In the genomic region with DNA sequence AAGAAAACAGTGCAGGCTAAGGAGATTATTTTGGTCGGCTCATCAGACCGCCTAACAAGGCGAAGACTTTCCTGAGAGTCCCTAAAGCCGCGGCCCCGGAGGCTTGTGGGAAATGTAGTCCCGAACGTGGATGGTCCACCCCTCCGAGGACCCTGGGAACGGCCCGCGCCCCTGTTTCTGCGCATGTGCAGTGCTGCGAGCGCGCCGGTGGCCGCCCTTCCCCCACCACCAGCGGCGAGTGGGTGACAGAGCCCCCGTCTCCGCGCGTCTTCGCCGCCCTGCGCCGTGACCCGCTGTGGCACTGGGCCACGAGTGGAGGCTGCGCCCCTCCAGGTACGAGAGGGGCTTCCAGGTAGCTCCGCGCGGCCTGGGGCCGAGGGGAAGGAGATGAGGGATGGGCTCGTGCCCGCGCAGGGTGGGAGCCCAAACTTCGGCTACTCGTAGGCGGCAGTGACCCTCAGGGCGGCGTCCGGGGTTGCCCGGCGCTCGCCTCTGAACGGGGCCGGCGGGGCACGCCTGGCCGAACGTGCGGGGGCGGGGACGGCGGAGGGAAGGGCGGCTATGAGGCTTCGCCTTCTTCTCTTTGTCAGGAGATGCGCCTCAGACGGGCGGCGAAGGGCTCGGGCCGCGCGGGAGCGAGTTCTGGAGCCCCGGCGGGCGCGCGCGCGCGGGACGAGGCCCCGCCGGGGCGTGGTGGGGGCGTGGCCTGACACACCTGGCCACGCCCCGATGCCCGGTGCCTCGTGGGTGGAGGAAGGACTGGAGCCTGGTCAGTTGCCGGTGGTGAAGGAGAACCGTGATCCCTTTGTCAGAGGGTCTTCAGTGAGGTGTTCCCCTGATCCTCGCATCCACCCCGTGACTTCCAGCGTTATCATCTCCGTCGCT, we compare ENCODE assay signal across 8 cellular contexts. TPM values are rescaled to one million over a fixed set of nuclear protein-coding genes. Genes with fewer than 3 reads are reported as not detected.
DNase-seq lines count a peak whose midpoint lies in the region; ATAC-seq and TF ChIP-seq lines count a peak whose summit lies in the region.

A gene (plus strand): TSS at position 214 of the 885 bp plus-strand sequence. CDS start 4,428 bp downstream, outside the sequence.

- peaks cover 3% of the 10 kb centered on the region for H3K36me3 Mint-ChIP-seq in T-helper 17 cell (ENCODE audit: low read depth)

- TF ChIP-seq CTCF in prostate gland (IDR thresholded peaks at IDR 0.05), result peak in 2 of 4 experiments; percentile 23 to 24

- H3K27ac Mint-ChIP-seq in T-helper 17 cell, result peak within 1 kb of the TSS; percentile 66

- no peaks in the 10 kb centered on the region for H3K27me3 Mint-ChIP-seq in T-helper 17 cell

- no peaks in the 10 kb centered on the region for H3K4me1 ChIP-seq in prostate gland (replicated peaks)
- H3K4me1 ChIP-seq in urinary bladder (ENCODE audit: insufficient read depth), result no peaks in the 10 kb centered on the region

- peak; percentile 81 for ATAC-seq in GM18502 (IDR thresholded peaks at IDR 0.05; ENCODE audit: poor library complexity, unreplicated experiment)
- ATAC-seq in HG02943 (IDR thresholded peaks at IDR 0.05; ENCODE audit: low read depth, unreplicated experiment), result peak; percentile 86
- ATAC-seq in T-helper 17 cell, result peak; percentile 92
- ATAC-seq in left ventricle myocardium superior, result peak; percentile 99

- H3K36me3 ChIP-seq in prostate gland (no peaks in the 10 kb centered on the region), urinary bladder (ENCODE audit: insufficient read depth) (no peaks in the 10 kb centered on the region)

- H3K27ac ChIP-seq in prostate gland (peak within 1 kb of the TSS; percentile 97 to 100), urinary bladder (ENCODE audit: low read depth) (peak within 1 kb of the TSS; percentile 95)

- H3K27me3 ChIP-seq in prostate gland (replicated peaks; ENCODE audit: insufficient read depth), result no peaks in the 10 kb centered on the region

- TF ChIP-seq POLR2A in prostate gland (IDR thresholded peaks at IDR 0.05), result peak; percentile 42

- DNase-seq in NCI-H187 (lab: John Stamatoyannopoulos, UW), result peak; percentile 65 to 68
- peak; percentile 88 to 92 (median 90) for DNase-seq in T-helper 17 cell
- DNase-seq in amniotic stem cell (lab: John Stamatoyannopoulos, UW), result peak; percentile 84
- peak; percentile 98 for DNase-seq in left ventricle myocardium superior
- peak; percentile 92 for DNase-seq in prostate gland (ENCODE audit: low spot score)

- peak within 1 kb of the TSS; percentile 99 to 100 for H3K4me3 ChIP-seq in prostate gland
- H3K4me3 ChIP-seq in urinary bladder (ENCODE audit: low read depth, low read length), result peak within 1 kb of the TSS; percentile 73

- peak within 1 kb of the TSS; percentile 86 for H3K4me3 Mint-ChIP-seq in T-helper 17 cell

- H3K9me3 ChIP-seq in T-helper 17 cell (ENCODE audit: control insufficient read depth, low read length, poor library complexity, severe bottlenecking), result peaks cover 3% of the 10 kb centered on the region
- no peaks in the 10 kb centered on the region for H3K9me3 ChIP-seq in prostate gland

- intact Hi-C loops in left ventricle myocardium superior (cut with micrococcal nuclease), result no loop called here
- intact Hi-C loops in prostate gland (cut with DNase I), result no loop called here

- H3K4me1 Mint-ChIP-seq in T-helper 17 cell, result peaks cover 4% of the 10 kb centered on the region

- WGBS in prostate gland, result under 1% methylated on average over 75 of the region's 93 CpGs
- WGBS in urinary bladder, result under 1% methylated on average over 93 of the region's 93 CpGs

RNA-seq across cellular contexts. Expression of the gene that starts here (rescaled TPM):
- total RNA-seq in T-helper 17 cell, result 10 to 100 TPM; 10.2 to 10.4 TPM
- 6.7 TPM for total RNA-seq in left ventricle myocardium superior
- total RNA-seq in prostate gland, result 10 to 100 TPM in 1 of 2 donors, 1 to 10 TPM in 1; 9.8 to 10.3 TPM
- total RNA-seq in urinary bladder, result 34.0 TPM
- 10.6 TPM for polyA plus RNA-seq in urinary bladder

Comparison
In these comparisons a context has a peak if more than half of its experiments do, and no peak if none do; other contexts are left out.
1. Peak in every context shown above with its lines: DNase-seq, ATAC-seq, H3K4me3 ChIP-seq and H3K27ac ChIP-seq.